In the genomic region with DNA sequence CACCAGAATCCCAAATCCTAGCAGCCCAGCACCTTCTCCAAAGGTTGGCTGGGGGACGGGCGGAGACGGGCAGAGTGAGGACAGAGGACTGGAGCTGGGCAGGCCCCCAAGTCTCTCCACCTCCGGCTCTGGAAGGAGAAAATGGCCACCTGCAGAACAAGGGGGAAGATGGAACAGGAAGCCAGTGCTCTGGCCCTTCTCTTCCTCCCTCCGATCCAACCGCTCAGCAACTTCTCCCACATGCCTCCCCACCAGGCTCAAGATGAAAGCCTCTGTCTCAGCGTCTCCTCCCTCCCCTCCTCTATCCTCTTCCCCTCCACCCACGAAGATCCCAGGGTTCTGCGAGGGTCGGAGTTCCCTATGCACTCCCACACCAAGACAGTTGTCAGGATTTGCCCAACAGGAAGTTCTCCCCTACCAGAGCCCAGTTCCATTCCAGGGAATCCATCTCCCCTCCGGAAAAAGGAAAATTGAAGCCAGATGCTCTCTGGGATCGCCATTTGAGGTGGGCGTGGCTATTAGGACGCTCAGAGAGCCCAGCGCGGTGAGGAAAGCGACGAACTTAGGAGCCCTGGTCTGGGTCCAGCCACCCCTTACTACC, we compare ENCODE assay signal across 1 cellular context.
TF ChIP-seq lines count a peak whose summit lies in the region.

No MANE protein-coding gene starts in this region.

TF ChIP-seq in WTC11, 78 proteins besides CTCF, POLR2A, EP300 and RAD21 (continued from another document):
- TF ChIP-seq ZSCAN18 (CRISPR knock-in tag; IDR thresholded peaks at IDR 0.05) (no peak), SP1 (CRISPR knock-in tag; conservative IDR thresholded peaks at IDR 0.05) (0 out of 2 replicates have a peak, but pooled peaks have one; percentile 5), ATF1 (CRISPR knock-in tag; IDR thresholded peaks at IDR 0.05) (no peak), RORB (CRISPR knock-in tag; IDR thresholded peaks at IDR 0.05) (no peak), GABPB1 (CRISPR knock-in tag; IDR thresholded peaks at IDR 0.05) (no peak), NFATC4 (CRISPR knock-in tag; IDR thresholded peaks at IDR 0.05) (0 out of 2 replicates have a peak, but pooled peaks have one; percentile 69), NR3C1 (CRISPR knock-in tag; conservative IDR thresholded peaks at IDR 0.05; ENCODE audit: low read depth) (no peak), TEAD4 (CRISPR knock-in tag; IDR thresholded peaks at IDR 0.05) (no peak), ERG (CRISPR knock-in tag; IDR thresholded peaks at IDR 0.05) (0 out of 2 replicates have a peak, but pooled peaks have one; percentile 3)
- TF ChIP-seq, protein P1, sequence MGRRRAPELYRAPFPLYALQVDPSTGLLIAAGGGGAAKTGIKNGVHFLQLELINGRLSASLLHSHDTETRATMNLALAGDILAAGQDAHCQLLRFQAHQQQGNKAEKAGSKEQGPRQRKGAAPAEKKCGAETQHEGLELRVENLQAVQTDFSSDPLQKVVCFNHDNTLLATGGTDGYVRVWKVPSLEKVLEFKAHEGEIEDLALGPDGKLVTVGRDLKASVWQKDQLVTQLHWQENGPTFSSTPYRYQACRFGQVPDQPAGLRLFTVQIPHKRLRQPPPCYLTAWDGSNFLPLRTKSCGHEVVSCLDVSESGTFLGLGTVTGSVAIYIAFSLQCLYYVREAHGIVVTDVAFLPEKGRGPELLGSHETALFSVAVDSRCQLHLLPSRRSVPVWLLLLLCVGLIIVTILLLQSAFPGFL (CRISPR knock-in tag; IDR thresholded peaks at IDR 0.05; ENCODE audit: borderline replicate concordance), result no peak
- TF ChIP-seq, protein P2, sequence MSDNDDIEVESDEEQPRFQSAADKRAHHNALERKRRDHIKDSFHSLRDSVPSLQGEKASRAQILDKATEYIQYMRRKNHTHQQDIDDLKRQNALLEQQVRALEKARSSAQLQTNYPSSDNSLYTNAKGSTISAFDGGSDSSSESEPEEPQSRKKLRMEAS (CRISPR knock-in tag; IDR thresholded peaks at IDR 0.05), result peak; percentile 29; the same call in 1 of the 2 replicates
- TF ChIP-seq, protein P3, sequence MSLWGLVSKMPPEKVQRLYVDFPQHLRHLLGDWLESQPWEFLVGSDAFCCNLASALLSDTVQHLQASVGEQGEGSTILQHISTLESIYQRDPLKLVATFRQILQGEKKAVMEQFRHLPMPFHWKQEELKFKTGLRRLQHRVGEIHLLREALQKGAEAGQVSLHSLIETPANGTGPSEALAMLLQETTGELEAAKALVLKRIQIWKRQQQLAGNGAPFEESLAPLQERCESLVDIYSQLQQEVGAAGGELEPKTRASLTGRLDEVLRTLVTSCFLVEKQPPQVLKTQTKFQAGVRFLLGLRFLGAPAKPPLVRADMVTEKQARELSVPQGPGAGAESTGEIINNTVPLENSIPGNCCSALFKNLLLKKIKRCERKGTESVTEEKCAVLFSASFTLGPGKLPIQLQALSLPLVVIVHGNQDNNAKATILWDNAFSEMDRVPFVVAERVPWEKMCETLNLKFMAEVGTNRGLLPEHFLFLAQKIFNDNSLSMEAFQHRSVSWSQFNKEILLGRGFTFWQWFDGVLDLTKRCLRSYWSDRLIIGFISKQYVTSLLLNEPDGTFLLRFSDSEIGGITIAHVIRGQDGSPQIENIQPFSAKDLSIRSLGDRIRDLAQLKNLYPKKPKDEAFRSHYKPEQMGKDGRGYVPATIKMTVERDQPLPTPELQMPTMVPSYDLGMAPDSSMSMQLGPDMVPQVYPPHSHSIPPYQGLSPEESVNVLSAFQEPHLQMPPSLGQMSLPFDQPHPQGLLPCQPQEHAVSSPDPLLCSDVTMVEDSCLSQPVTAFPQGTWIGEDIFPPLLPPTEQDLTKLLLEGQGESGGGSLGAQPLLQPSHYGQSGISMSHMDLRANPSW (CRISPR knock-in tag; conservative IDR thresholded peaks at IDR 0.05; ENCODE audit: low read depth), result no peak
- TF ChIP-seq, protein P4, sequence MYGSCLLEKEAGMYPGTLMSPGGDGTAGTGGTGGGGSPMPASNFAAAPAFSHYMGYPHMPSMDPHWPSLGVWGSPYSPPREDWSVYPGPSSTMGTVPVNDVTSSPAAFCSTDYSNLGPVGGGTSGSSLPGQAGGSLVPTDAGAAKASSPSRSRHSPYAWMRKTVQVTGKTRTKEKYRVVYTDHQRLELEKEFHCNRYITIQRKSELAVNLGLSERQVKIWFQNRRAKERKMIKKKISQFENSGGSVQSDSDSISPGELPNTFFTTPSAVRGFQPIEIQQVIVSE (CRISPR knock-in tag; IDR thresholded peaks at IDR 0.05; ENCODE audit: borderline replicate concordance), result no peak
